In genomic region chr3:184748219-184749135, GRCh38 we compare ENCODE assay signal across 8 cellular contexts. TPM values are rescaled to one million over a fixed set of nuclear protein-coding genes. Genes with fewer than 3 reads are reported as not detected.
DNase-seq lines count a peak whose midpoint lies in the region; ATAC-seq and TF ChIP-seq lines count a peak whose summit lies in the region.

No MANE protein-coding gene starts in this region.

- no peaks in the 10 kb centered on the region for H3K79me2 ChIP-seq in osteoblast (ENCODE audit: insufficient read depth, low read length)

- TF ChIP-seq RAD21 in Ishikawa (IDR thresholded peaks at IDR 0.05; ENCODE audit: low read depth) = peak; percentile 60
- peak in 1 of 2 donors; percentile 8 for TF ChIP-seq RAD21 in liver (IDR thresholded peaks at IDR 0.05)

- ATAC-seq in activated naive CD4-positive, alpha-beta T cell treated with anti-CD3 and anti-CD28 coated beads, Interleukin-2, amount 50 U/mL, for 72 hours = peak; percentile 24 to 80

- no peaks in the 10 kb centered on the region for H3K36me3 Mint-ChIP-seq in activated naive CD4-positive, alpha-beta T cell treated with anti-CD3 and anti-CD28 coated beads, Interleukin-2, amount 50 U/mL, for 72 hours

- no peak overlapping the region for H2AFZ ChIP-seq in osteoblast (ENCODE audit: low read length)

- H3K9me3 Mint-ChIP-seq in activated naive CD4-positive, alpha-beta T cell treated with anti-CD3 and anti-CD28 coated beads, Interleukin-2, amount 50 U/mL, for 72 hours = no peaks in the 10 kb centered on the region

- H3K36me3 ChIP-seq in WERI-Rb-1 = no peaks in the 10 kb centered on the region
- H3K36me3 ChIP-seq in liver (ENCODE audit: control insufficient read depth in 4 of 4, insufficient read depth in 3 of 4, low read depth in 1 of 4, low read length in 3 of 4) = no peaks in the 10 kb centered on the region
- no peaks in the 10 kb centered on the region for H3K36me3 ChIP-seq in osteoblast (ENCODE audit: insufficient read depth, low read length)

- no peaks in the 10 kb centered on the region for H4K20me1 ChIP-seq in osteoblast (ENCODE audit: insufficient read depth, low read length)

- TF ChIP-seq EP300 in Ishikawa (IDR thresholded peaks at IDR 0.05; ENCODE audit: borderline replicate concordance) = no peak

- H3K4me1 ChIP-seq in liver (ENCODE audit: control insufficient read depth in 4 of 4, insufficient read depth in 4 of 4, low read length in 3 of 4) (no peaks in the 10 kb centered on the region), osteoblast (ENCODE audit: insufficient read depth, low read length) (no peaks in the 10 kb centered on the region)

- TF ChIP-seq CTCF in WERI-Rb-1 (IDR thresholded peaks at IDR 0.05; ENCODE audit: low read depth, low read length) = peak; percentile 84
- TF ChIP-seq CTCF in liver (IDR thresholded peaks at IDR 0.05; ENCODE audit: low read depth, low read length, missing input control) = peak; percentile 5
- TF ChIP-seq CTCF in coronary artery (IDR thresholded peaks at IDR 0.05) = no peak
- no peak for TF ChIP-seq CTCF in osteoblast (IDR thresholded peaks at IDR 0.05; ENCODE audit: extremely low read depth, low read depth, low read length)

- no peak overlapping the region for H3K9ac ChIP-seq in liver (ENCODE audit: low read depth in 1 of 2, low read length in 2 of 2)

- no peaks in the 10 kb centered on the region for H3K9me3 ChIP-seq in WERI-Rb-1 (ENCODE audit: severe bottlenecking)
- H3K9me3 ChIP-seq in liver (ENCODE audit: control insufficient read depth in 4 of 4, low read length in 3 of 4) = no peaks in the 10 kb centered on the region
- no peaks in the 10 kb centered on the region for H3K9me3 ChIP-seq in osteoblast (ENCODE audit: low read depth, low read length)

- peak overlapping the region; percentile 19; the same call in 1 of the 2 replicates for H3K27ac ChIP-seq in WERI-Rb-1
- H3K27ac ChIP-seq in liver (ENCODE audit: low read depth in 1 of 2, low read length in 2 of 2) = no peak overlapping the region
- no peak overlapping the region for H3K27ac ChIP-seq in coronary artery
- no peak overlapping the region for H3K27ac ChIP-seq in osteoblast (ENCODE audit: low read depth, low read length)

- peak overlapping the region in 1 of 2 donors; percentile 41 for H3K27ac Mint-ChIP-seq in activated naive CD4-positive, alpha-beta T cell treated with anti-CD3 and anti-CD28 coated beads, Interleukin-2, amount 50 U/mL, for 72 hours

- H3K27me3 ChIP-seq in WERI-Rb-1 (ENCODE audit: insufficient read depth, low read depth, severe bottlenecking) (no peaks in the 10 kb centered on the region), liver (ENCODE audit: control insufficient read depth in 4 of 4, insufficient read depth in 4 of 4, low read length in 3 of 4) (no peaks in the 10 kb centered on the region), osteoblast (ENCODE audit: insufficient read depth, low read length) (no peaks in the 10 kb centered on the region)

- H3K4me3 ChIP-seq in WERI-Rb-1 (ENCODE audit: low read depth, low read length) (no peak overlapping the region), liver (ENCODE audit: low read depth in 1 of 3, low read length in 3 of 3) (no peak overlapping the region), coronary artery (no peak overlapping the region), osteoblast (ENCODE audit: insufficient read depth, low read length) (no peak overlapping the region)

- WGBS in liver = 65% methylated on average over 8 of the region's 8 CpGs

- DNase-seq in activated naive CD4-positive, alpha-beta T cell treated with anti-CD3 and anti-CD28 coated beads, Interleukin-2, amount 50 U/mL, for 72 hours (ENCODE audit: low spot score in 2 of 2) = no peak
- DNase-seq in activated naive CD4-positive, alpha-beta T cell (lab: John Stamatoyannopoulos, UW) = no peak
- DNase-seq in WERI-Rb-1 = peak; percentile 66
- no peak for DNase-seq in coronary artery (ENCODE audit: low spot score)
- no peak for DNase-seq in osteoblast (ENCODE audit: insufficient read length, low spot score, missing footprints)
- no peak for DNase-seq in stimulated activated CD4-positive, alpha-beta T cell treated with anti-CD3 and anti-CD28 coated beads, Interleukin-12 subunit alpha, Interleukin-12 subunit beta, amount 100 ng/mL, for 4 hours

- no peak overlapping the region for H3K4me2 ChIP-seq in osteoblast (ENCODE audit: insufficient read depth, low read length)

TF ChIP-seq in Ishikawa, 13 proteins besides CTCF, POLR2A, EP300 and RAD21 (continues in another document):
- TF ChIP-seq CEBPB (IDR thresholded peaks at IDR 0.05) = no peak
- TF ChIP-seq YY1 (IDR thresholded peaks at IDR 0.05; ENCODE audit: low read depth) = no peak
- TF ChIP-seq REST (IDR thresholded peaks at IDR 0.05; ENCODE audit: low read depth) = no peak
- no peak for TF ChIP-seq EGR1 (IDR thresholded peaks at IDR 0.05)
- TF ChIP-seq CREB1 (IDR thresholded peaks at IDR 0.05; ENCODE audit: low read depth) = no peak
- TF ChIP-seq ZBTB7A (IDR thresholded peaks at IDR 0.05; ENCODE audit: low read depth) = no peak
- TF ChIP-seq TEAD4 (IDR thresholded peaks at IDR 0.05) = no peak
- TF ChIP-seq MAX (IDR thresholded peaks at IDR 0.05) = no peak
- TF ChIP-seq TCF12 (IDR thresholded peaks at IDR 0.05; ENCODE audit: low read depth) = no peak

TF ChIP-seq in liver, 16 proteins besides CTCF, POLR2A, EP300 and RAD21:
- TF ChIP-seq TAF1 (conservative IDR thresholded peaks at IDR 0.05) = no peak
- no peak for TF ChIP-seq FOXA2 (IDR thresholded peaks at IDR 0.05)
- no peak for TF ChIP-seq MAX (IDR thresholded peaks at IDR 0.05)
- TF ChIP-seq NR2F2 (IDR thresholded peaks at IDR 0.05) = no peak
- TF ChIP-seq EGR1 (IDR thresholded peaks at IDR 0.05; ENCODE audit: low read depth in 2 of 2) = no peak
- peak; percentile 67 for TF ChIP-seq REST (IDR thresholded peaks at IDR 0.05)

RNA-seq across cellular contexts. Expression of gene MAGEF1, which starts 36.6 kb away (rescaled TPM):
- total RNA-seq in activated naive CD4-positive, alpha-beta T cell treated with anti-CD3 and anti-CD28 coated beads, Interleukin-2, amount 50 U/mL, for 72 hours = 10 to 100 TPM in 1 of 2 donors, 1 to 10 TPM in 1; 5.3 to 15.7 TPM
- 10 to 100 TPM; 13.9 to 14.7 TPM for total RNA-seq in liver
- 10 to 100 TPM; 12.9 to 15.5 TPM for polyA plus RNA-seq in liver
- total RNA-seq in osteoblast = 18.8 and 22.1 TPM in 2 replicates

Comparison
In these comparisons a context has a peak if more than half of its experiments do, and no peak if none do; other contexts are left out.
1. CTCF ChIP-seq: peak in WERI-Rb-1 (single experiment) and liver (single experiment); none in coronary artery (single experiment) and osteoblast (single experiment).